ENCODE assay signal across 14 cellular contexts in the genomic region with DNA sequence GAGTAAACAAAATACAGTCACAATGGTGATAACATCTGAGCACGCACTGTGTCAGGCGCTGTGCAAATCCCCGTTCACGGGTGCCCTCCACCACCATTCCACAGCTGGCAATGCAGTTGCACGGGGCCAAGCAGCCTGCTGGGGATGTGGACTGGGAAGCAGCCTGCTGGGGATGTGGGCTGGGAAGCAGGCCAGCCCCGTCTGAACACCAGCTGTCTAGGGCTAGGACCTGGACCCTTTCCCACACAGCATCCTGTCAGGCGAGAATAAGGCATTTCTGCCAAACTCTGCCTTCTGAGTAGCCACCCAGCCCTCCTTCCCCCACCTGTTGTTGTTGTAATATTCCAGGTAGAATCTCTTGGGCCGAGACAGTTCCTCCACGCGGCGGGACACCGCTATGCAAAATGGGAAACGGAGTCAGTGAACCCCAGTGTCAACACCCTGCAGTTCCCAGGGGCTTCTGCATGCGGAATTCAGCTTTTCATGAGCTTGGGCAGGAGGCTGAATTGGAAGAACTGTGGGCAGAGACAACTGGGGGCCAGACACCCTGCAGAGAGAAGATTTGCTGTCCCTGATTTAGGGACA. TPM values are rescaled to one million over a fixed set of nuclear protein-coding genes. Genes with fewer than 3 reads are reported as not detected.
A peak's percentile ranks its signal among the peaks of the same experiment; 100 is the strongest.
DNase-seq lines count a peak whose midpoint lies in the region; ATAC-seq and TF ChIP-seq lines count a peak whose summit lies in the region.
"Had no signal": no experiment of that assay in that cellular context is flagged by ENCODE, and none has a peak within 500 bp of the region (broad histone marks: within the 10 kb centered on the region; RNA-seq: fewer than 3 reads in every experiment).

No MANE protein-coding gene starts in this region.

- peaks cover 11% of the 10 kb centered on the region for H3K27me3 Mint-ChIP-seq in glutamatergic neuron (ENCODE audit: unreplicated experiment)
- H3K27me3 Mint-ChIP-seq: activated CD4-positive, alpha-beta memory T cell treated with anti-CD3 and anti-CD28 coated beads, Interleukin-2, amount 10 ng/mL, durations not matched to agents 7 days and 5 days had no signal

- no peak overlapping the region for H3K4me3 ChIP-seq in skeletal muscle cell (ENCODE audit: low read depth, low read length)
- H3K4me3 ChIP-seq: gastrocnemius medialis, thyroid gland had no signal

- peaks cover 5% of the 10 kb centered on the region for H3K9me3 Mint-ChIP-seq in glutamatergic neuron (ENCODE audit: unreplicated experiment)
- H3K9me3 Mint-ChIP-seq: activated CD4-positive, alpha-beta memory T cell treated with anti-CD3 and anti-CD28 coated beads, Interleukin-2, amount 10 ng/mL, durations not matched to agents 7 days and 5 days had no signal

- TF ChIP-seq CTCF in RWPE1 (conservative IDR thresholded peaks at IDR 0.05; ENCODE audit: low read depth) (no peak), glutamatergic neuron (IDR thresholded peaks at IDR 0.05; ENCODE audit: partially characterized antibody, unreplicated experiment) (no peak)

- peaks cover 5% of the 10 kb centered on the region for H3K36me3 Mint-ChIP-seq in glutamatergic neuron (ENCODE audit: unreplicated experiment)

- H3K27ac ChIP-seq in RWPE1 = peak overlapping the region; percentile 27; the same call in 1 of the 2 replicates
- H3K27ac ChIP-seq: gastrocnemius medialis, thyroid gland had no signal

- H3K27ac Mint-ChIP-seq in glutamatergic neuron (ENCODE audit: unreplicated experiment) = peak overlapping the region; percentile 49
- H3K27ac Mint-ChIP-seq: activated CD4-positive, alpha-beta memory T cell treated with anti-CD3 and anti-CD28 coated beads, Interleukin-2, amount 10 ng/mL, durations not matched to agents 7 days and 5 days had no signal

- POLR2A ChIA-PET in RWPE1 (lab: Yijun Ruan, JAX; ENCODE audit: low non-redundant PET) = no interaction called here

- peaks cover 18% of the 10 kb centered on the region for H3K4me1 Mint-ChIP-seq in glutamatergic neuron (ENCODE audit: low read depth, unreplicated experiment)
- H3K4me1 Mint-ChIP-seq: activated CD4-positive, alpha-beta memory T cell treated with anti-CD3 and anti-CD28 coated beads, Interleukin-2, amount 10 ng/mL, durations not matched to agents 7 days and 5 days had no signal

- no peak for ATAC-seq in HG03521 (IDR thresholded peaks at IDR 0.05; ENCODE audit: unreplicated experiment)

- H3K4me3 Mint-ChIP-seq in glutamatergic neuron (ENCODE audit: unreplicated experiment) = no peak overlapping the region
- H3K4me3 Mint-ChIP-seq: activated CD4-positive, alpha-beta memory T cell treated with anti-CD3 and anti-CD28 coated beads, Interleukin-2, amount 10 ng/mL, durations not matched to agents 7 days and 5 days had no signal

- CTCF ChIA-PET in RWPE1 (lab: Yijun Ruan, JAX) = no interaction called here

- peak; percentile 71 for DNase-seq in HCEC 1CT
- no peak for DNase-seq in RWPE1 (ENCODE audit: low spot score)
- DNase-seq in glutamatergic neuron = no peak
- DNase-seq in skeletal muscle cell (ENCODE audit: low read depth) = peak; percentile 23
- no peak for DNase-seq in stimulated activated naive CD4-positive, alpha-beta T cell treated with Interleukin-2 at 50 U/mL for 16 hours (lab: John Stamatoyannopoulos, UW)
- no peak for DNase-seq in NCI-H748 (lab: John Stamatoyannopoulos, UW; ENCODE audit: unreplicated experiment)
- DNase-seq: activated CD4-positive, alpha-beta memory T cell treated with anti-CD3 and anti-CD28 coated beads, Interleukin-2, amount 10 ng/mL, durations not matched to agents 7 days and 5 days; amniotic stem cell; gastrocnemius medialis; midbrain; stimulated activated CD4-positive, alpha-beta T cell treated with anti-CD3 and anti-CD28 coated beads, Interleukin-2, amount 100 ng/mL, for 24 hours; SW 1271 had no signal

RNA-seq across cellular contexts. Expression of a gene that starts 27.8 kb away (rescaled TPM):
- 47.3 TPM for total RNA-seq in glutamatergic neuron (ENCODE audit: unreplicated experiment)

RNA-seq across cellular contexts. Expression of a gene that starts 36.5 kb away (rescaled TPM):
- total RNA-seq in glutamatergic neuron (ENCODE audit: unreplicated experiment) = 9.6 TPM

Comparison
In these comparisons a context has a peak if more than half of its experiments do, and no peak if none do; other contexts are left out.
1. DNase-seq: peak in HCEC 1CT (single experiment) and skeletal muscle cell (single experiment); none in RWPE1 (single experiment), glutamatergic neuron (single experiment), stimulated activated naive CD4-positive, alpha-beta T cell treated with Interleukin-2 at 50 U/mL for 16 hours (single experiment) and NCI-H748 (single experiment).